In genomic region chr5:77333451-77334123, GRCh38 we compare ENCODE assay signal across 21 cellular contexts.
"Had no signal": no experiment of that assay in that cellular context is flagged by ENCODE, and none has a peak within 500 bp of the region (broad histone marks: within the 10 kb centered on the region; RNA-seq: fewer than 3 reads in every experiment).

No MANE protein-coding gene starts in this region.

- H3K4me1 ChIP-seq: esophagus muscularis mucosa, foreskin keratinocyte, pancreas, prostate gland, vagina had no signal

- H3K27me3 ChIP-seq: esophagus muscularis mucosa, pancreas, testis, vagina had no signal

- DNase-seq: activated CD4-positive, alpha-beta T cell treated with anti-CD3 and anti-CD28 coated beads, Interleukin-2, amount 10 ng/mL, durations not matched to agents 24 days and 14 days; activated CD4-positive, CD25-positive, alpha-beta regulatory T cell treated with anti-CD3 and anti-CD28 coated beads, Interleukin-2, amount 50 U/mL, for 72 hours; activated CD8-positive, alpha-beta memory T cell treated with anti-CD3 and anti-CD28 coated beads, Interleukin-2, amount 10 ng/mL, durations not matched to agents 7 days and 5 days; activated CD8-positive, alpha-beta T cell treated with anti-CD3 and anti-CD28 coated beads, Interleukin-2, amount 10 ng/mL, durations not matched to agents 7 days and 5 days; activated naive CD4-positive, alpha-beta T cell; activated T-cell treated with anti-CD3 and anti-CD28 coated beads, Interleukin-2, amount 50 U/mL, for 48 hours; dermis blood vessel endothelial cell; effector CD4-positive, alpha-beta T cell; foreskin keratinocyte; left ventricle myocardium inferior; naive thymus-derived CD4-positive, alpha-beta T cell; nucleus accumbens; pancreas; stimulated activated CD4-positive, alpha-beta T cell treated with anti-CD3 and anti-CD28 coated beads, Interleukin-2, amount 100 ng/mL, for 48 hours; stimulated activated naive CD4-positive, alpha-beta T cell treated with Interleukin-2 at 50 U/mL for 16 hours; SW 1271; T1000; testis had no signal

- H3K36me3 ChIP-seq: esophagus muscularis mucosa, left ventricle myocardium inferior, pancreas, prostate gland, vagina had no signal

- H3K4me3 ChIP-seq: esophagus muscularis mucosa, left ventricle myocardium inferior, pancreas, prostate gland, testis, vagina had no signal

- H3K27ac ChIP-seq: esophagus muscularis mucosa, foreskin keratinocyte, left ventricle myocardium inferior, pancreas, prostate gland, testis, vagina had no signal

- H3K9me3 ChIP-seq: esophagus muscularis mucosa, left ventricle myocardium inferior, pancreas, prostate gland, testis, vagina had no signal
